In genomic region chr10:94023909-94024308, GRCh38 we compare ENCODE assay signal across 27 cellular contexts. TPM values are rescaled to one million over a fixed set of nuclear protein-coding genes. Genes with fewer than 3 reads are reported as not detected.
"Had no signal": no experiment of that assay in that cellular context is flagged by ENCODE, and none has a peak within 500 bp of the region (broad histone marks: within the 10 kb centered on the region; RNA-seq: fewer than 3 reads in every experiment).

No MANE protein-coding gene starts in this region.

- H3K4me2 ChIP-seq: KMS-11, SK-N-SH had no signal

- H3K27me3 Mint-ChIP-seq: activated CD8-positive, alpha-beta memory T cell treated with anti-CD3 and anti-CD28 coated beads, Interleukin-2, amount 10 ng/mL, durations not matched to agents 7 days and 5 days; brain; central memory CD8-positive, alpha-beta T cell had no signal

- H3K36me3 ChIP-seq: ascending aorta, Peyer's patch, SJCRH30, WERI-Rb-1 had no signal

- DNase-seq: activated CD4-positive, alpha-beta T cell treated with anti-CD3 and anti-CD28 coated beads for 4 hours; activated CD4-positive, alpha-beta T cell treated with anti-CD3 and anti-CD28 coated beads, Interleukin-2, amount 50 U/mL, for 4 hours; activated CD8-positive, alpha-beta memory T cell treated with anti-CD3 and anti-CD28 coated beads, Interleukin-2, amount 10 ng/mL, durations not matched to agents 7 days and 5 days; activated effector memory CD4-positive, alpha-beta T cell treated with Interleukin-2 at 50 U/mL for 16 hours; activated naive CD4-positive, alpha-beta T cell; activated naive CD8-positive, alpha-beta T cell treated with anti-CD3 and anti-CD28 coated beads, Interleukin-2, amount 50 U/mL, for 24 hours; activated T-cell treated with anti-CD3 and anti-CD28 coated beads, Interleukin-2, amount 50 U/mL, for 24 hours; amniotic stem cell; NCI-H1105; NCI-H1436; NCI-H1694 treated with DMSO at 0.1 percent for 48 hours; NCI-H2029 treated with DMSO at 0.1 percent for 48 hours; NCI-H510A treated with DMSO at 0.1 percent for 48 hours; NCI-H69; Peyer's patch; Right ventricle myocardium superior; SJCRH30; SK-N-SH; T-helper 1 cell; WERI-Rb-1 had no signal

- H3K4me1 Mint-ChIP-seq: activated CD8-positive, alpha-beta memory T cell treated with anti-CD3 and anti-CD28 coated beads, Interleukin-2, amount 10 ng/mL, durations not matched to agents 7 days and 5 days; activated naive CD4-positive, alpha-beta T cell treated with anti-CD3 and anti-CD28 coated beads, Interleukin-2, amount 50 U/mL, for 24 hours; activated naive CD8-positive, alpha-beta T cell treated with anti-CD3 and anti-CD28 coated beads, Interleukin-2, amount 50 U/mL, for 24 hours; brain; central memory CD8-positive, alpha-beta T cell had no signal

- H3K27ac Mint-ChIP-seq: activated CD8-positive, alpha-beta memory T cell treated with anti-CD3 and anti-CD28 coated beads, Interleukin-2, amount 10 ng/mL, durations not matched to agents 7 days and 5 days; activated naive CD4-positive, alpha-beta T cell treated with anti-CD3 and anti-CD28 coated beads, Interleukin-2, amount 50 U/mL, for 24 hours; activated naive CD8-positive, alpha-beta T cell treated with anti-CD3 and anti-CD28 coated beads, Interleukin-2, amount 50 U/mL, for 24 hours; activated T-cell treated with anti-CD3 and anti-CD28 coated beads, Interleukin-2, amount 50 U/mL, for 24 hours; activated T-helper 1 cell treated with anti-CD3 and anti-CD28 coated beads, Interleukin-12 subunit alpha, Interleukin-12 subunit beta, Interleukin-2, Interleukin-4 antibody, amounts not matched to agents 30 ng/mL and 10 ng/mL and 1 ng/mL, durations not matched to agents 14 hours and 24 hours and 36 hours; brain had no signal

- H3K36me3 Mint-ChIP-seq: activated CD8-positive, alpha-beta memory T cell treated with anti-CD3 and anti-CD28 coated beads, Interleukin-2, amount 10 ng/mL, durations not matched to agents 7 days and 5 days; activated naive CD4-positive, alpha-beta T cell treated with anti-CD3 and anti-CD28 coated beads, Interleukin-2, amount 50 U/mL, for 24 hours had no signal

- H3K27ac ChIP-seq: ascending aorta, KMS-11, Peyer's patch, RWPE1, SJCRH30, WERI-Rb-1 had no signal

- H3K4me1 ChIP-seq: ascending aorta, Peyer's patch, SJCRH30 had no signal

- H3K4me3 ChIP-seq: ascending aorta, Peyer's patch, SJCRH30 had no signal

- H3K9me3 ChIP-seq: SJCRH30, SK-N-SH had no signal

- ATAC-seq: activated CD8-positive, alpha-beta memory T cell treated with anti-CD3 and anti-CD28 coated beads, Interleukin-2, amount 10 ng/mL, durations not matched to agents 7 days and 5 days; activated naive CD8-positive, alpha-beta T cell treated with anti-CD3 and anti-CD28 coated beads, Interleukin-2, amount 50 U/mL, for 24 hours had no signal

- H3K4me3 Mint-ChIP-seq: activated CD8-positive, alpha-beta memory T cell treated with anti-CD3 and anti-CD28 coated beads, Interleukin-2, amount 10 ng/mL, durations not matched to agents 7 days and 5 days; activated naive CD4-positive, alpha-beta T cell treated with anti-CD3 and anti-CD28 coated beads, Interleukin-2, amount 50 U/mL, for 24 hours; activated naive CD8-positive, alpha-beta T cell treated with anti-CD3 and anti-CD28 coated beads, Interleukin-2, amount 50 U/mL, for 24 hours; activated T-cell treated with anti-CD3 and anti-CD28 coated beads, Interleukin-2, amount 50 U/mL, for 24 hours; activated T-helper 1 cell treated with anti-CD3 and anti-CD28 coated beads, Interleukin-12 subunit alpha, Interleukin-12 subunit beta, Interleukin-2, Interleukin-4 antibody, amounts not matched to agents 30 ng/mL and 10 ng/mL and 1 ng/mL, durations not matched to agents 14 hours and 24 hours and 36 hours; brain; central memory CD8-positive, alpha-beta T cell had no signal

- H3K27me3 ChIP-seq: ascending aorta, Peyer's patch, SJCRH30 had no signal

- H3K9ac ChIP-seq: KMS-11, SK-N-SH had no signal

RNA-seq across cellular contexts. Expression of gene PLCE1, which starts 30.2 kb away (rescaled TPM):
- total RNA-seq: activated T-helper 1 cell treated with anti-CD3 and anti-CD28 coated beads, Interleukin-12 subunit alpha, Interleukin-12 subunit beta, Interleukin-2, Interleukin-4 antibody, amounts not matched to agents 30 ng/mL and 10 ng/mL and 1 ng/mL, durations not matched to agents 14 hours and 24 hours and 36 hours had no signal
